ENCODE assay signal across 8 cellular contexts in genomic region chr12:8065991-8066594, GRCh38. TPM values are rescaled to one million over a fixed set of nuclear protein-coding genes. Genes with fewer than 3 reads are reported as not detected.
A peak's percentile ranks its signal among the peaks of the same experiment; 100 is the strongest.
DNase-seq lines count a peak whose midpoint lies in the region; ATAC-seq and TF ChIP-seq lines count a peak whose summit lies in the region.

C3AR1 (minus strand) TSS chr12:8066359; CDS start chr12:8060185, 6,174 bp downstream.

- peak; percentile 52 for DNase-seq in GM13977 (ENCODE audit: low spot score)
- peak in 1 of 3 donors; percentile 39 for DNase-seq in T-helper 17 cell
- no peak for DNase-seq in colonic mucosa
- no peak for DNase-seq in mucosa of gallbladder (ENCODE audit: low spot score)
- DNase-seq in NCI-H2107 (lab: John Stamatoyannopoulos, UW), result no peak

- H3K36me3 Mint-ChIP-seq in T-helper 17 cell (ENCODE audit: low read depth), result peaks cover 3% of the 10 kb centered on the region

- H3K36me3 ChIP-seq in colonic mucosa, result no peaks in the 10 kb centered on the region

- H3K4me1 ChIP-seq in colonic mucosa, result no peaks in the 10 kb centered on the region

- intact Hi-C loops in colonic mucosa (cut with DNase I), result no loop called here

- peak within 1 kb of the TSS in 1 of 2 donors; percentile 34 for H3K9ac ChIP-seq in colonic mucosa (ENCODE audit: low read depth in 2 of 2, low read length in 2 of 2)

- in situ Hi-C loops in GM13977 (cut with MboI; ENCODE audit: low pct_unique_long_range_greater_than_20kb, low sequenced_read_pairs, unreplicated experiment), result no loop called here

- peak within 1 kb of the TSS; percentile 95 for H3K27ac Mint-ChIP-seq in T-helper 17 cell

- H3K27me3 Mint-ChIP-seq in T-helper 17 cell, result no peaks in the 10 kb centered on the region

- peak within 1 kb of the TSS; percentile 76 for H3K4me3 Mint-ChIP-seq in T-helper 17 cell

- ATAC-seq in HG03135 (IDR thresholded peaks at IDR 0.05; ENCODE audit: unreplicated experiment), result peak; percentile 70
- peak; percentile 99 for ATAC-seq in T-helper 17 cell
- ATAC-seq in GM21717 (IDR thresholded peaks at IDR 0.05; ENCODE audit: unreplicated experiment), result no peak
- no peak for ATAC-seq in HG03280 (IDR thresholded peaks at IDR 0.05; ENCODE audit: unreplicated experiment)

- no peak for TF ChIP-seq CTCF in GM13977 (IDR thresholded peaks at IDR 0.05; ENCODE audit: extremely low read depth, insufficient read depth, missing control alignments)
- no peak for TF ChIP-seq CTCF in colonic mucosa (IDR thresholded peaks at IDR 0.05)

- H3K27ac ChIP-seq in colonic mucosa, result peak within 1 kb of the TSS; percentile 23

- H3K4me1 Mint-ChIP-seq in T-helper 17 cell, result peaks cover 44% of the 10 kb centered on the region

- H3K27me3 ChIP-seq in colonic mucosa, result no peaks in the 10 kb centered on the region

- no peaks in the 10 kb centered on the region for H3K9me3 ChIP-seq in T-helper 17 cell (ENCODE audit: control insufficient read depth, low read length, poor library complexity, severe bottlenecking)
- H3K9me3 ChIP-seq in colonic mucosa, result no peaks in the 10 kb centered on the region

- H3K4me3 ChIP-seq in colonic mucosa, result no peak within 1 kb of the TSS

RNA-seq across cellular contexts. Expression of gene C3AR1, which starts in this region (rescaled TPM):
- 1 to 10 TPM; 3.1 to 3.9 TPM for total RNA-seq in T-helper 17 cell
- 1 to 10 TPM; 1.8 to 7.9 TPM for total RNA-seq in colonic mucosa
- total RNA-seq in mucosa of gallbladder, result 20.5 TPM

Comparison
In these comparisons a context has a peak if more than half of its experiments do, and no peak if none do; other contexts are left out.
1. ATAC-seq: peak in HG03135 (single experiment) and T-helper 17 cell (single experiment); none in GM21717 (single experiment) and HG03280 (single experiment).